In the genomic region with DNA sequence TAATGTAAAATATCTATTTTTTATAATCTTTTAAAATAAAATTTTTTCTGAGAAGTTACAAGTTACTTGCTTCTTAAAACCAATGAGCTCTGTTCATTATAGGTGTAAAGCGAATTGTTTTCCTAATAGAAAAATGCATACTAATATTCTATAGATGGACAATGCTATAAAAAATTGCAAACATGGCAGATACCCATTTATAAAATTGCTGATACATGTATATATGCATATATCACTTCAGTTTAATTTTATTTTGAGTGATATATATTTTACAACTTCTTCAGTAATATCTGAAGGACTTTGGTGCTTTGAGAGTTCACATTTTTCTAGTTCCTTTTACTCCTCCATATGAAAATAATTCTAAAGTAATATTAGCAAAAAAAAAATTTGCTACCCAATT, we compare ENCODE assay signal across 1 cellular context.
A peak's percentile ranks its signal among the peaks of the same experiment; 100 is the strongest.
TF ChIP-seq lines count a peak whose summit lies in the region.

No MANE protein-coding gene starts in this region.

TF ChIP-seq in IMR-90, 13 proteins besides CTCF, POLR2A, EP300 and RAD21:
- TF ChIP-seq RFX5 (IDR thresholded peaks at IDR 0.05; ENCODE audit: low read depth, low read length) (no peak), MAFK (IDR thresholded peaks at IDR 0.05; ENCODE audit: low read depth, low read length) (peak; percentile 55; the same call in 1 of the 2 replicates)
TF ChIP-seq in IMR-90: peak in this region for 1.
